ENCODE assay signal across 16 cellular contexts in genomic region chr15:29676961-29677402, GRCh38.
A peak's percentile ranks its signal among the peaks of the same experiment; 100 is the strongest.
DNase-seq lines count a peak whose midpoint lies in the region; ATAC-seq and TF ChIP-seq lines count a peak whose summit lies in the region.
"Had no signal": no experiment of that assay in that cellular context is flagged by ENCODE, and none has a peak within 500 bp of the region (broad histone marks: within the 10 kb centered on the region; RNA-seq: fewer than 3 reads in every experiment).

No MANE protein-coding gene starts in this region.

- intact Hi-C loops in natural killer cell (cut with micrococcal nuclease), result no loop called here

- H3K4me3 Mint-ChIP-seq in nephron (peak overlapping the region; percentile 39 to 60 (median 58)), natural killer cell (no peak overlapping the region)
- H3K4me3 Mint-ChIP-seq: activated naive CD8-positive, alpha-beta T cell treated with anti-CD3 and anti-CD28 coated beads for 36 hours; CD8-positive, alpha-beta T cell; stimulated activated naive CD8-positive, alpha-beta T cell treated with anti-CD3 and anti-CD28 coated beads, Interleukin-15, Interleukin-2, amounts not matched to agents 100 ng/mL and 50 ng/mL, for 24 hours had no signal

- H3K36me3 Mint-ChIP-seq in nephron (ENCODE audit: low read depth) (peaks cover 3% of the 10 kb centered on the region), natural killer cell (no peaks in the 10 kb centered on the region)
- H3K36me3 Mint-ChIP-seq: activated naive CD8-positive, alpha-beta T cell treated with anti-CD3 and anti-CD28 coated beads for 36 hours; CD8-positive, alpha-beta T cell had no signal

- H3K4me1 Mint-ChIP-seq in nephron, result peaks cover 17% of the 10 kb centered on the region
- peaks cover 7 to 13% of the 10 kb centered on the region in 2 donors for H3K4me1 Mint-ChIP-seq in natural killer cell
- H3K4me1 Mint-ChIP-seq: activated naive CD8-positive, alpha-beta T cell treated with anti-CD3 and anti-CD28 coated beads for 36 hours had no signal

- H3K27me3 Mint-ChIP-seq in nephron (ENCODE audit: low read depth) (peaks cover 55% of the 10 kb centered on the region), natural killer cell (ENCODE audit: low read depth in 2 of 2) (peaks cover 19 to 29% of the 10 kb centered on the region in 2 donors)

- peak overlapping the region; percentile 49 for H3K27ac ChIP-seq in cingulate gyrus (ENCODE audit: low read depth, low read length)
- H3K27ac ChIP-seq: heart right ventricle, lower lobe of right lung had no signal

- in situ Hi-C loops in Caki2 (cut with HindIII; ENCODE audit: low pct_unique_long_range_greater_than_20kb, low sequenced_read_pairs), result no loop called here

- TF ChIP-seq CTCF in nephron (IDR thresholded peaks at IDR 0.05; ENCODE audit: unreplicated experiment in 3 of 3) (no peak), natural killer cell (IDR thresholded peaks at IDR 0.05) (no peak)

- ATAC-seq in GM18519 (IDR thresholded peaks at IDR 0.05; ENCODE audit: low FRiP score, unreplicated experiment) (no peak), natural killer cell (no peak)
- ATAC-seq: CD8-positive, alpha-beta T cell; heart right ventricle; lower lobe of right lung had no signal

- no peaks in the 10 kb centered on the region for H3K9me3 Mint-ChIP-seq in nephron
- no peaks in the 10 kb centered on the region for H3K9me3 Mint-ChIP-seq in natural killer cell
- H3K9me3 Mint-ChIP-seq: activated naive CD8-positive, alpha-beta T cell treated with anti-CD3 and anti-CD28 coated beads for 36 hours; CD8-positive, alpha-beta T cell; stimulated activated naive CD8-positive, alpha-beta T cell treated with anti-CD3 and anti-CD28 coated beads, Interleukin-15, Interleukin-2, amounts not matched to agents 100 ng/mL and 50 ng/mL, for 24 hours had no signal

- H3K27ac Mint-ChIP-seq in nephron, result peak overlapping the region; percentile 39 to 78 (median 40)
- H3K27ac Mint-ChIP-seq in natural killer cell, result peak overlapping the region in 1 of 2 donors; percentile 67
- H3K27ac Mint-ChIP-seq: activated naive CD8-positive, alpha-beta T cell treated with anti-CD3 and anti-CD28 coated beads for 36 hours; CD8-positive, alpha-beta T cell; progenitor cell of endocrine pancreas; stimulated activated naive CD8-positive, alpha-beta T cell treated with anti-CD3 and anti-CD28 coated beads, Interleukin-15, Interleukin-2, amounts not matched to agents 100 ng/mL and 50 ng/mL, for 24 hours had no signal

- DNase-seq in Caki2 (ENCODE audit: low read depth) (peak; percentile 20), NCI-H2227 (lab: John Stamatoyannopoulos, UW; ENCODE audit: unreplicated experiment) (peak; percentile 72), natural killer cell (no peak), inferior parietal cortex (ENCODE audit: extremely low spot score) (no peak)
- no peak for DNase-seq in stimulated activated CD4-positive, alpha-beta T cell treated with anti-CD3 and anti-CD28 coated beads, Interleukin-2, amount 100 ng/mL, for 24 hours
- DNase-seq: activated naive CD8-positive, alpha-beta T cell treated with anti-CD3 and anti-CD28 coated beads for 36 hours; CD8-positive, alpha-beta T cell; effector memory CD4-positive, alpha-beta T cell; heart right ventricle; lower lobe of right lung; T1000 had no signal

Comparison
In these comparisons a context has a peak if more than half of its experiments do, and no peak if none do; other contexts are left out.
1. DNase-seq: peak in Caki2 (single experiment) and NCI-H2227 (single experiment); none in natural killer cell (single experiment), stimulated activated CD4-positive, alpha-beta T cell treated with anti-CD3 and anti-CD28 coated beads, Interleukin-2, amount 100 ng/mL, for 24 hours (0 of 2) and inferior parietal cortex (single experiment).